Comparison of ENCODE assay signal across 9 cellular contexts in genomic region chr12:6536894-6537579, GRCh38. TPM values are rescaled to one million over a fixed set of nuclear protein-coding genes. Genes with fewer than 3 reads are reported as not detected.
DNase-seq lines count a peak whose midpoint lies in the region; ATAC-seq and TF ChIP-seq lines count a peak whose summit lies in the region.
"Had no signal": no experiment of that assay in that cellular context is flagged by ENCODE, and none has a peak within 500 bp of the region (broad histone marks: within the 10 kb centered on the region; RNA-seq: fewer than 3 reads in every experiment).

No MANE protein-coding gene starts in this region.

- peak overlapping the region; percentile 63 for H3K27ac Mint-ChIP-seq in activated T-cell treated with anti-CD3 and anti-CD28 coated beads, Interleukin-2, amount 50 U/mL, for 72 hours

- H3K9me3 ChIP-seq in cardiac muscle cell (ENCODE audit: low read depth) (no peaks in the 10 kb centered on the region), transverse colon (no peaks in the 10 kb centered on the region)
- H3K9me3 ChIP-seq: ovary had no signal

- no peak for TF ChIP-seq EP300 in transverse colon (IDR thresholded peaks at IDR 0.05; ENCODE audit: low read depth)

- no peak overlapping the region for H3K4me3 ChIP-seq in cardiac muscle cell
- H3K4me3 ChIP-seq in kidney epithelial cell (ENCODE audit: low read depth, low read length) = peak overlapping the region; percentile 65
- no peak overlapping the region for H3K4me3 ChIP-seq in transverse colon
- H3K4me3 ChIP-seq: ovary had no signal

- peaks cover 86% of the 10 kb centered on the region for H3K4me1 Mint-ChIP-seq in activated T-cell treated with anti-CD3 and anti-CD28 coated beads, Interleukin-2, amount 50 U/mL, for 72 hours (ENCODE audit: low read depth)

- in situ Hi-C loops in transverse colon (cut with MboI; ENCODE audit: low pct_ligation_motif_present in 1 of 4, low pct_unique_long_range_greater_than_20kb in 1 of 4, low sequenced_read_pairs in 3 of 4) = loop anchor here in 1 of 4 donors (25.0 kb wide), 2 partner anchors 100 to 200 kb away; partner anchors contain the start of genes CD27 and TNFRSF1A

- peaks cover 26% of the 10 kb centered on the region for H3K36me3 ChIP-seq in cardiac muscle cell
- H3K36me3 ChIP-seq in kidney epithelial cell (ENCODE audit: control insufficient read depth, insufficient read depth, low read length) = peaks cover 10% of the 10 kb centered on the region
- H3K36me3 ChIP-seq in transverse colon = peaks cover 0 to 16% (median 6%) of the 10 kb centered on the region in 4 donors
- H3K36me3 ChIP-seq: ovary had no signal

- no peak for ATAC-seq in activated T-cell treated with anti-CD3 and anti-CD28 coated beads, Interleukin-2, amount 50 U/mL, for 72 hours (replicated peaks in 1 of 2)
- ATAC-seq in GM18519 (IDR thresholded peaks at IDR 0.05; ENCODE audit: low FRiP score, unreplicated experiment) (no peak), HG03342 (IDR thresholded peaks at IDR 0.05; ENCODE audit: unreplicated experiment) (no peak)

- TF ChIP-seq CTCF in cardiac muscle cell (IDR thresholded peaks at IDR 0.05; ENCODE audit: low read depth, low read length) (no peak), kidney epithelial cell (IDR thresholded peaks at IDR 0.05; ENCODE audit: insufficient read depth, low read length, poor library complexity, severe bottlenecking) (no peak), transverse colon (IDR thresholded peaks at IDR 0.05) (no peak)

- H3K27me3 ChIP-seq in cardiac muscle cell (no peaks in the 10 kb centered on the region), kidney epithelial cell (ENCODE audit: control insufficient read depth, insufficient read depth, low read length) (no peaks in the 10 kb centered on the region), transverse colon (no peaks in the 10 kb centered on the region)
- H3K27me3 ChIP-seq: ovary had no signal

- no peaks in the 10 kb centered on the region for H3K9me3 Mint-ChIP-seq in activated T-cell treated with anti-CD3 and anti-CD28 coated beads, Interleukin-2, amount 50 U/mL, for 72 hours

- H3K4me3 Mint-ChIP-seq in activated T-cell treated with anti-CD3 and anti-CD28 coated beads, Interleukin-2, amount 50 U/mL, for 72 hours = peak overlapping the region; percentile 96 to 97

- DNase-seq in cardiac muscle cell (ENCODE audit: low read depth in 1 of 2, low spot score in 1 of 2) (no peak), cardiac septum (ENCODE audit: low spot score) (no peak), kidney epithelial cell (ENCODE audit: low read depth) (no peak), transverse colon (no peak), NCI-H146 treated with DMSO at 0.1 percent for 48 hours (lab: John Stamatoyannopoulos, UW; ENCODE audit: unreplicated experiment) (no peak)
- peak in 1 of 2 donors; percentile 12 for DNase-seq in activated T-cell treated with anti-CD3 and anti-CD28 coated beads, Interleukin-2, amount 50 U/mL, for 72 hours

- WGBS in transverse colon (ENCODE audit: low coverage in 1 of 2), 2 donors = 67 to 71% methylated on average over 3 to 19 of the region's 19 CpGs

- H3K27ac ChIP-seq in cardiac muscle cell (peak overlapping the region; percentile 84), transverse colon (peak overlapping the region; percentile 94 to 98 (median 98))

- peaks cover 21 to 23% of the 10 kb centered on the region in 2 donors for H3K36me3 Mint-ChIP-seq in activated T-cell treated with anti-CD3 and anti-CD28 coated beads, Interleukin-2, amount 50 U/mL, for 72 hours (ENCODE audit: insufficient read depth in 2 of 2)

- H3K4me1 ChIP-seq in cardiac muscle cell (ENCODE audit: low read depth) (peaks cover 24% of the 10 kb centered on the region), transverse colon (peaks cover 42 to 87% (median 66%) of the 10 kb centered on the region in 4 donors)

- no peak for TF ChIP-seq POLR2A in transverse colon (IDR thresholded peaks at IDR 0.05)

- no peaks in the 10 kb centered on the region for H3K27me3 Mint-ChIP-seq in activated T-cell treated with anti-CD3 and anti-CD28 coated beads, Interleukin-2, amount 50 U/mL, for 72 hours (ENCODE audit: low read depth)

- intact Hi-C loops in cardiac septum (cut with DNase I) = loop anchor here (2.0 kb wide), 1 partner anchor 114 kb away; no protein-coding TSS in a partner anchor
- intact Hi-C loops in transverse colon (cut with DNase I; ENCODE audit: low total_unique reads) = loop anchor here (5.0 to 10.0 kb wide), 2 partner anchors 115 to 212 kb away; no protein-coding TSS in a partner anchor

RNA-seq across cellular contexts. Expression of gene GAPDH, which starts 2.7 kb away (rescaled TPM):
- total RNA-seq in cardiac muscle cell (8,013 and 12,904 TPM in 2 replicates), cardiac septum (4,827 TPM), kidney epithelial cell (3,951 and 4,700 TPM in 2 replicates), transverse colon (1,000 to 10,000 TPM; 1,806 to 2,946 (median 2,333) TPM)
- polyA plus RNA-seq in cardiac muscle cell = 11,564 and 14,299 TPM in 2 replicates
- total RNA-seq in activated T-cell treated with anti-CD3 and anti-CD28 coated beads, Interleukin-2, amount 50 U/mL, for 72 hours = 1,000 to 10,000 TPM; 4,101 to 4,234 TPM

RNA-seq across cellular contexts. Expression of gene IFFO1, which starts 18.8 kb away (rescaled TPM):
- total RNA-seq in cardiac muscle cell = 18.0 and 29.0 TPM in 2 replicates
- polyA plus RNA-seq in cardiac muscle cell = 25.4 and 28.4 TPM in 2 replicates
- 24.8 TPM for total RNA-seq in cardiac septum
- total RNA-seq in activated T-cell treated with anti-CD3 and anti-CD28 coated beads, Interleukin-2, amount 50 U/mL, for 72 hours = 10 to 100 TPM; 14.2 to 17.0 TPM
- 9.9 and 12.4 TPM in 2 replicates for total RNA-seq in kidney epithelial cell
- total RNA-seq in transverse colon = 10 to 100 TPM in 1 of 4 donors, 1 to 10 TPM in 3; 6.1 to 54.2 (median 8.0) TPM

RNA-seq across cellular contexts. Expression of gene NOP2, which starts 31.1 kb away (rescaled TPM):
- total RNA-seq in cardiac muscle cell = 20.4 and 45.5 TPM in 2 replicates
- polyA plus RNA-seq in cardiac muscle cell = 36.2 and 38.2 TPM in 2 replicates
- total RNA-seq in cardiac septum = 18.5 TPM
- total RNA-seq in activated T-cell treated with anti-CD3 and anti-CD28 coated beads, Interleukin-2, amount 50 U/mL, for 72 hours = 10 to 100 TPM; 76.9 to 89.8 TPM
- total RNA-seq in kidney epithelial cell = 52.4 and 62.2 TPM in 2 replicates
- total RNA-seq in transverse colon = 100 to 1,000 TPM in 1 of 4 donors, 10 to 100 TPM in 3; 12.8 to 167 (median 30.5) TPM

RNA-seq across cellular contexts. Expression of gene NCAPD2, which starts 43.1 kb away (rescaled TPM):
- 134 and 156 TPM in 2 replicates for total RNA-seq in cardiac muscle cell
- 20.2 and 70.7 TPM in 2 replicates for polyA plus RNA-seq in cardiac muscle cell
- 12.0 TPM for total RNA-seq in cardiac septum
- total RNA-seq in activated T-cell treated with anti-CD3 and anti-CD28 coated beads, Interleukin-2, amount 50 U/mL, for 72 hours = 100 to 1,000 TPM; 156 to 168 TPM
- 62.3 and 98.0 TPM in 2 replicates for total RNA-seq in kidney epithelial cell
- total RNA-seq in transverse colon = 10 to 100 TPM; 18.3 to 20.2 (median 19.2) TPM

RNA-seq across cellular contexts. Expression of gene MRPL51, which starts 44.0 kb away (rescaled TPM):
- 75.1 and 104 TPM in 2 replicates for total RNA-seq in cardiac muscle cell
- polyA plus RNA-seq in cardiac muscle cell = 279 and 308 TPM in 2 replicates
- total RNA-seq in cardiac septum = 174 TPM
- total RNA-seq in activated T-cell treated with anti-CD3 and anti-CD28 coated beads, Interleukin-2, amount 50 U/mL, for 72 hours = 100 to 1,000 TPM; 170 to 179 TPM
- total RNA-seq in kidney epithelial cell = 63.7 and 78.3 TPM in 2 replicates
- 10 to 100 TPM in 3 of 4 donors, 1 to 10 TPM in 1; 2.6 to 49.7 (median 40.9) TPM for total RNA-seq in transverse colon
